In genomic region chr4:107721436-107722090, GRCh38 we compare ENCODE assay signal across 1 cellular context.
TF ChIP-seq lines count a peak whose summit lies in the region.

No MANE protein-coding gene starts in this region.

TF ChIP-seq in K562, 482 proteins besides CTCF, POLR2A, EP300 and RAD21 (continued from another document):
- TF ChIP-seq TFAP4 (CRISPR knock-in tag; IDR thresholded peaks at IDR 0.05; ENCODE audit: borderline replicate concordance): no peak
- TF ChIP-seq NONO (IDR thresholded peaks at IDR 0.05; ENCODE audit: low read depth in 2 of 2, low read length in 1 of 2): no peak
- TF ChIP-seq RBM15 (IDR thresholded peaks at IDR 0.05; ENCODE audit: insufficient read depth, low read length): no peak
- TF ChIP-seq ZMIZ1 (IDR thresholded peaks at IDR 0.05; ENCODE audit: low read depth in 2 of 2, low read length in 2 of 2): no peak
- TF ChIP-seq ZBTB9 (CRISPR knock-in tag; IDR thresholded peaks at IDR 0.05): no peak
- no peak for TF ChIP-seq FUS (optimal IDR thresholded peaks at IDR 0.05; ENCODE audit: low read depth, low read length)
- TF ChIP-seq KAT2B (IDR thresholded peaks at IDR 0.05; ENCODE audit: low read depth, low read length): no peak
- TF ChIP-seq ZNF24 (IDR thresholded peaks at IDR 0.05): no peak
- TF ChIP-seq E2F6 (IDR thresholded peaks at IDR 0.05; ENCODE audit: borderline replicate concordance in 1 of 2, extremely low read depth in 1 of 2, insufficient read depth in 1 of 2, insufficient read length in 1 of 2, low read depth in 1 of 2, low read length in 1 of 2, poor library complexity in 1 of 2, severe bottlenecking in 1 of 2): no peak
TF ChIP-seq in K562: peak in this region for 0.
